ENCODE assay signal across 11 cellular contexts in the genomic region with DNA sequence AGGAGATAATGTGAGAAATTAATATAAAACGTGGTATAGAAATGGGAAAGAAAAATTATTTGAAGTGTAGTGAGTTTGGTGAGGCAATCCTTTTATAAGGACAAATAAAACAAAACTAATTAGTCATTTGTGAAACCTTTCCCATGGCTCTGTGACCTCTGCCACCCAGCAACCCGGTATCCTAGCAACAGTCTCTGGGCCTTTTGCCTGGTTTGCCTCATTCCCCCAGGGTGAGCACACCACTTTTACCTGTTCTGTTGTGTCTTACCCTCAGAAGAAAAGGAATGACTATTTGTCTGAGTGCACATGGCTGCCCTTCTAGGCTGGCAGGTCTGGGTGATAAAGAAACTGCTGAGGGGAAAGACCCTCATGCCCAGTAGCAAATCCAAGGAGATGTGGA. TPM values are rescaled to one million over a fixed set of nuclear protein-coding genes. Genes with fewer than 3 reads are reported as not detected.
DNase-seq lines count a peak whose midpoint lies in the region; ATAC-seq, FAIRE-seq and TF ChIP-seq lines count a peak whose summit lies in the region.
"Had no signal": no experiment of that assay in that cellular context is flagged by ENCODE, and none has a peak within 500 bp of the region (broad histone marks: within the 10 kb centered on the region; RNA-seq: fewer than 3 reads in every experiment).

No MANE protein-coding gene starts in this region.

- no peak for TF ChIP-seq CTCF in pancreas (IDR thresholded peaks at IDR 0.05)

- H3K27ac ChIP-seq in esophagus (ENCODE audit: low read depth in 2 of 2, low read length in 1 of 2) (peak overlapping the region; percentile 5 to 50), pancreas (peak overlapping the region in 3 of 4 donors; percentile 2 to 85 (median 79))

- intact Hi-C loops in pancreas (cut with DNase I) = no loop called here

- 43 to 49% methylated on average over 2 of the region's 2 CpGs for WGBS in esophagus, 2 donors
- 21 to 28% methylated on average over 2 of the region's 2 CpGs for WGBS in pancreas, 2 donors

- DNase-seq in DMS153 (lab: John Stamatoyannopoulos, UW) (peak; percentile 48), DMS153 treated with DMSO at 0.1 percent for 48 hours (lab: John Stamatoyannopoulos, UW; ENCODE audit: unreplicated experiment) (no peak), NCI-H2196 treated with DMSO at 0.1 percent for 48 hours (lab: John Stamatoyannopoulos, UW; ENCODE audit: unreplicated experiment) (peak; percentile 70), pancreas (peak; percentile 64 to 89 (median 84)), NCI-H510A (lab: John Stamatoyannopoulos, UW) (no peak), D341Med (ENCODE audit: low spot score) (no peak), HEK293T (ENCODE audit: extremely low spot score) (no peak)
- DNase-seq: 8988T had no signal

- ATAC-seq in pancreas = peak; percentile 95

- H3K27me3 ChIP-seq in esophagus (ENCODE audit: control insufficient read depth in 1 of 2, insufficient read depth in 2 of 2, low read length in 2 of 2) (no peaks in the 10 kb centered on the region), pancreas (no peaks in the 10 kb centered on the region)

- H3K4me1 ChIP-seq in esophagus (ENCODE audit: control insufficient read depth in 2 of 2, insufficient read depth in 2 of 2, low read length in 1 of 2) = peaks cover 0 to 2% of the 10 kb centered on the region in 2 donors
- peaks cover 11 to 39% (median 19%) of the 10 kb centered on the region in 3 donors for H3K4me1 ChIP-seq in pancreas

- H3K4me3 ChIP-seq in esophagus (ENCODE audit: low read depth in 1 of 2, low read length in 2 of 2) (no peak overlapping the region), pancreas (no peak overlapping the region)

- POLR2A ChIA-PET in HEK293T (lab: Yijun Ruan, JAX) = no interaction called here

- no peaks in the 10 kb centered on the region for H3K36me3 ChIP-seq in esophagus (ENCODE audit: control insufficient read depth in 2 of 2, insufficient read depth in 2 of 2, low read length in 1 of 2)
- no peaks in the 10 kb centered on the region for H3K36me3 ChIP-seq in pancreas

- no peak for FAIRE-seq in pancreas (lab: Jason Lieb, UNC)
- FAIRE-seq: TTC549 had no signal

- CTCF ChIA-PET in HEK293T (lab: Yijun Ruan, JAX) = no interaction called here

- H3K9me3 ChIP-seq in esophagus (ENCODE audit: control insufficient read depth in 2 of 2, insufficient read depth in 1 of 2, low read depth in 1 of 2, low read length in 1 of 2) = no peaks in the 10 kb centered on the region
- H3K9me3 ChIP-seq in pancreas = no peaks in the 10 kb centered on the region

TF ChIP-seq in HEK293T, 16 proteins besides CTCF, POLR2A, EP300 and RAD21:
- no peak for TF ChIP-seq NFRKB (IDR thresholded peaks at IDR 0.05)
- no peak for TF ChIP-seq BHLHE40 (IDR thresholded peaks at IDR 0.05; ENCODE audit: borderline replicate concordance)
- no peak for TF ChIP-seq FOXA1 (IDR thresholded peaks at IDR 0.05)
- TF ChIP-seq L3MBTL2 (conservative IDR thresholded peaks at IDR 0.05) = no peak
TF ChIP-seq in HEK293T: peak in this region for 0.

RNA-seq across cellular contexts. Expression of a gene that starts 21.5 kb away (rescaled TPM):
- polyA plus RNA-seq in esophagus = not detected
- total RNA-seq in pancreas = not detected
- not detected for polyA plus RNA-seq in pancreas
- total RNA-seq: temporal lobe had no signal

RNA-seq across cellular contexts. Expression of a gene that starts 51.6 kb away (rescaled TPM):
- polyA plus RNA-seq in esophagus (1 to 10 TPM; 2.4 to 3.9 TPM), pancreas (1 to 10 TPM; 3.4 to 7.5 TPM)
- total RNA-seq in pancreas = 10 to 100 TPM; 10.6 to 25.3 (median 15.2) TPM

Comparison
In these comparisons a context has a peak if more than half of its experiments do, and no peak if none do; other contexts are left out.
1. DNase-seq: peak in DMS153 (single experiment), NCI-H2196 treated with DMSO at 0.1 percent for 48 hours (single experiment) and pancreas (6 of 6); none in DMS153 treated with DMSO at 0.1 percent for 48 hours (single experiment), NCI-H510A (single experiment), D341Med (single experiment) and HEK293T (single experiment).